In the genomic region with DNA sequence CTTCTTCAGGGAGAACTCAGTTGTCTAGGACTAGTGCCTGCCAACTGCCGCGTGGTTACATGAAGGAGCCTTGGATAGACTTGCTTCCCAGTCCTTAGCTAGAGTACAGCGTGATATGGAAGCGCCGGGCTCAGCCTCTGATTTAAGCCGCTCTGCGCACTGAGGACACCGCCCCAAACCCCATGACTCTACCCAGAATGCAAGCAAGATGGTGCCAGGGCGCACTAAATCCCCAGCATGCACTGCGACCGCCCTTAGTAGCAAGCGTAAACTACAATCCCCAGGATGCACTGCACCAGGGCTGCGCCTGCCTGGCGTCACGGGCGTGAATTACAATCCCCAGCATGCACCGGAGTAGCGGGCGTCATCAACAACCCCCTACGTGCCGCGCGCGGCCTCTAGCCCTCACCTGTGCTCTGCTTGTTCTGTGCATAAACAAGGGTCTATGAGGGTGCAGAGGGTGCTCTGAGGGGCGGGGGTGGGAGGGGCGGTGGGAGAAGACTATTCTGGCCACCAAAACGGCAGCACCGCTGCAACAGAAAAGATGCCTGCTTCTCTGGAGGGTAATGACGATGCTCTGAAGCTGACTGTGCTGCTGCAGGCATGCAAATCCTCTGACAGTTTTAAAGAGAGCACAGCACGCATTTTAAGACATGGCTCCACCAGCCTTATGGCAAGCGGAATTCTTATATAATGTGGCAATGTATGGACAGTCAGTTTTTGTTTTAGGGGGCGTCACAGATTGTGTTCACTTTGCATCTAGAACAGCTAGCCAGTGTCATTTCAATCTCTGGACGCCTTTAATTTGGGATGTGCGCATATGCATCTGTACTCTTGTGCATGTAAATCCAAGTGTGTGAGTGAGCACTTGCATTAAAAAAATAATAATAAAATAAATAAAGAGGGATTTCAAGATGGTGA, we compare ENCODE assay signal across 8 cellular contexts.
A peak's percentile ranks its signal among the peaks of the same experiment; 100 is the strongest.
DNase-seq lines count a peak whose midpoint lies in the region; ATAC-seq, FAIRE-seq and TF ChIP-seq lines count a peak whose summit lies in the region.

No MANE protein-coding gene starts in this region.

- H3K27me3 Mint-ChIP-seq in GM23338 (ENCODE audit: insufficient read depth, low read depth, poor library complexity): peaks cover 8% of the 10 kb centered on the region
- no peaks in the 10 kb centered on the region for H3K27me3 Mint-ChIP-seq in astrocyte (ENCODE audit: low read depth, unreplicated experiment)

- H4K20me1 ChIP-seq in GM23338 (replicated peaks; ENCODE audit: insufficient read depth) (no peaks in the 10 kb centered on the region), MM.1S (ENCODE audit: insufficient read depth, low read length) (no peaks in the 10 kb centered on the region), astrocyte (ENCODE audit: insufficient read depth, low read length) (no peaks in the 10 kb centered on the region)

- H3K4me1 ChIP-seq in GM23338 (ENCODE audit: insufficient read depth): peaks cover 4% of the 10 kb centered on the region; the same call in 1 of the 2 replicates
- no peaks in the 10 kb centered on the region for H3K4me1 ChIP-seq in MM.1S (ENCODE audit: low read length)
- no peaks in the 10 kb centered on the region for H3K4me1 ChIP-seq in astrocyte (ENCODE audit: insufficient read depth, low read length)
- no peaks in the 10 kb centered on the region for H3K4me1 ChIP-seq in uterus

- H3K36me3 Mint-ChIP-seq in GM23338 (ENCODE audit: low read depth) (peaks cover 7% of the 10 kb centered on the region; the same call in 2 of the 3 replicates), astrocyte (ENCODE audit: low read depth, unreplicated experiment) (no peaks in the 10 kb centered on the region)

- H3K4me3 Mint-ChIP-seq in GM23338: peak overlapping the region; percentile 78
- peak overlapping the region; percentile 82 for H3K4me3 Mint-ChIP-seq in astrocyte (ENCODE audit: unreplicated experiment)

- H3K9me2 ChIP-seq in GM23338 (ENCODE audit: insufficient read depth) (peaks cover 14% of the 10 kb centered on the region; the same call in 1 of the 2 replicates), MM.1S (replicated peaks; ENCODE audit: insufficient read depth, low read length) (no peaks in the 10 kb centered on the region)

- no peaks in the 10 kb centered on the region for H3K79me2 ChIP-seq in GM23338 (replicated peaks; ENCODE audit: insufficient read depth)
- H3K79me2 ChIP-seq in MM.1S (ENCODE audit: low read length): no peaks in the 10 kb centered on the region
- H3K79me2 ChIP-seq in astrocyte (ENCODE audit: insufficient read depth, low read length): no peaks in the 10 kb centered on the region

- H3K9me3 Mint-ChIP-seq in GM23338: peaks cover 7% of the 10 kb centered on the region; the same call in 2 of the 3 replicates
- peaks cover 3% of the 10 kb centered on the region for H3K9me3 Mint-ChIP-seq in astrocyte (ENCODE audit: unreplicated experiment)

- intact Hi-C loops in uterus (cut with DNase I; ENCODE audit: low total_unique reads): no loop called here

- H2AFZ ChIP-seq in GM23338 (peak overlapping the region; percentile 92), MM.1S (ENCODE audit: low read length) (peak overlapping the region; percentile 63), astrocyte (ENCODE audit: low read depth, low read length) (peak overlapping the region; percentile 87)

- TF ChIP-seq POLR2A in uterus (IDR thresholded peaks at IDR 0.05): no peak

- no peak for FAIRE-seq in astrocyte (lab: Jason Lieb, UNC)

- TF ChIP-seq CTCF in GM23338 (conservative IDR thresholded peaks at IDR 0.05; ENCODE audit: low read depth in 2 of 2) (no peak), MM.1S (IDR thresholded peaks at IDR 0.05; ENCODE audit: low read length) (no peak), astrocyte (IDR thresholded peaks at IDR 0.05; ENCODE audit: insufficient read depth, low read depth, low read length) (no peak), uterus (IDR thresholded peaks at IDR 0.05) (no peak)

- H3K27ac Mint-ChIP-seq in GM23338: peak overlapping the region; percentile 90
- H3K27ac Mint-ChIP-seq in astrocyte (ENCODE audit: unreplicated experiment): peak overlapping the region; percentile 94

- H3K27ac ChIP-seq in GM23338 (ENCODE audit: low read depth) (no peak overlapping the region), MM.1S (ENCODE audit: low read length) (no peak overlapping the region), astrocyte (ENCODE audit: low read depth, low read length) (no peak overlapping the region), uterus (peak overlapping the region; percentile 42 to 44)

- H3F3A ChIP-seq in GM23338 (replicated peaks; ENCODE audit: low read depth) (no peaks in the 10 kb centered on the region), MM.1S (ENCODE audit: insufficient read depth, low read length) (no peaks in the 10 kb centered on the region)

- H3K36me3 ChIP-seq in GM23338 (ENCODE audit: insufficient read depth): no peaks in the 10 kb centered on the region
- no peaks in the 10 kb centered on the region for H3K36me3 ChIP-seq in MM.1S (replicated peaks; ENCODE audit: insufficient read depth, low read length)
- no peaks in the 10 kb centered on the region for H3K36me3 ChIP-seq in astrocyte (ENCODE audit: insufficient read depth, low read length)
- H3K36me3 ChIP-seq in uterus: no peaks in the 10 kb centered on the region

- H3K4me3 ChIP-seq in GM23338: peak overlapping the region; percentile 57
- peak overlapping the region; percentile 42 for H3K4me3 ChIP-seq in MM.1S (ENCODE audit: low read length)
- H3K4me3 ChIP-seq in astrocyte (ENCODE audit: insufficient read depth, low read depth, low read length): peak overlapping the region; percentile 54
- peak overlapping the region; percentile 33 to 45 for H3K4me3 ChIP-seq in uterus

- DNase-seq in EH (ENCODE audit: low read depth) (peak; percentile 41), GM23338 (ENCODE audit: low spot score) (peak; percentile 97), MM.1S (peak; percentile 86), T-helper 22 cell (ENCODE audit: low read depth) (peak; percentile 60), astrocyte (ENCODE audit: low read depth) (peak; percentile 73), hippocampal formation (lab: John Stamatoyannopoulos, UW) (peak; percentile 92 to 95), renal cortical epithelial cell (ENCODE audit: low read depth) (peak; percentile 87), uterus (peak; percentile 74 to 81)

- H3K9me3 ChIP-seq in MM.1S (replicated peaks; ENCODE audit: insufficient read depth, low read length) (no peaks in the 10 kb centered on the region), astrocyte (ENCODE audit: insufficient read depth, low read depth, low read length) (no peaks in the 10 kb centered on the region), uterus (no peaks in the 10 kb centered on the region)

- peak overlapping the region; percentile 81 for H3K4me2 ChIP-seq in GM23338
- H3K4me2 ChIP-seq in MM.1S (ENCODE audit: low read depth, low read length): peak overlapping the region; percentile 54; the same call in 1 of the 2 replicates
- H3K4me2 ChIP-seq in astrocyte (ENCODE audit: low read length): peak overlapping the region; percentile 85

- H3K4me1 Mint-ChIP-seq in GM23338 (peaks cover 6% of the 10 kb centered on the region), astrocyte (ENCODE audit: low read depth, unreplicated experiment) (peaks cover 3% of the 10 kb centered on the region)

- ATAC-seq in GM23338: peak; percentile 99

- H3K9ac ChIP-seq in MM.1S (ENCODE audit: low read length) (no peak overlapping the region), astrocyte (ENCODE audit: low read length) (peak overlapping the region; percentile 57)

- H3K27me3 ChIP-seq in GM23338 (ENCODE audit: insufficient read depth): no peaks in the 10 kb centered on the region
- H3K27me3 ChIP-seq in MM.1S (replicated peaks; ENCODE audit: insufficient read depth, low read length): no peaks in the 10 kb centered on the region
- H3K27me3 ChIP-seq in astrocyte (ENCODE audit: insufficient read depth, low read length): no peaks in the 10 kb centered on the region
- no peaks in the 10 kb centered on the region for H3K27me3 ChIP-seq in uterus

TF ChIP-seq in GM23338, 12 proteins besides CTCF, POLR2A, EP300 and RAD21 (continues in another document):
- TF ChIP-seq EZH2phosphoT487 (IDR thresholded peaks at IDR 0.05; ENCODE audit: unreplicated experiment) (no peak), CREB1 (CRISPR knock-in tag; IDR thresholded peaks at IDR 0.05; ENCODE audit: low read depth) (peak; percentile 95), NANOG (IDR thresholded peaks at IDR 0.05; ENCODE audit: borderline replicate concordance) (no peak), EZH2 (IDR thresholded peaks at IDR 0.05; ENCODE audit: low read depth, unreplicated experiment) (no peak)
- TF ChIP-seq, protein P1, sequence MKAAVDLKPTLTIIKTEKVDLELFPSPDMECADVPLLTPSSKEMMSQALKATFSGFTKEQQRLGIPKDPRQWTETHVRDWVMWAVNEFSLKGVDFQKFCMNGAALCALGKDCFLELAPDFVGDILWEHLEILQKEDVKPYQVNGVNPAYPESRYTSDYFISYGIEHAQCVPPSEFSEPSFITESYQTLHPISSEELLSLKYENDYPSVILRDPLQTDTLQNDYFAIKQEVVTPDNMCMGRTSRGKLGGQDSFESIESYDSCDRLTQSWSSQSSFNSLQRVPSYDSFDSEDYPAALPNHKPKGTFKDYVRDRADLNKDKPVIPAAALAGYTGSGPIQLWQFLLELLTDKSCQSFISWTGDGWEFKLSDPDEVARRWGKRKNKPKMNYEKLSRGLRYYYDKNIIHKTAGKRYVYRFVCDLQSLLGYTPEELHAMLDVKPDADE (IDR thresholded peaks at IDR 0.05): peak; percentile 95
- TF ChIP-seq, protein P2, sequence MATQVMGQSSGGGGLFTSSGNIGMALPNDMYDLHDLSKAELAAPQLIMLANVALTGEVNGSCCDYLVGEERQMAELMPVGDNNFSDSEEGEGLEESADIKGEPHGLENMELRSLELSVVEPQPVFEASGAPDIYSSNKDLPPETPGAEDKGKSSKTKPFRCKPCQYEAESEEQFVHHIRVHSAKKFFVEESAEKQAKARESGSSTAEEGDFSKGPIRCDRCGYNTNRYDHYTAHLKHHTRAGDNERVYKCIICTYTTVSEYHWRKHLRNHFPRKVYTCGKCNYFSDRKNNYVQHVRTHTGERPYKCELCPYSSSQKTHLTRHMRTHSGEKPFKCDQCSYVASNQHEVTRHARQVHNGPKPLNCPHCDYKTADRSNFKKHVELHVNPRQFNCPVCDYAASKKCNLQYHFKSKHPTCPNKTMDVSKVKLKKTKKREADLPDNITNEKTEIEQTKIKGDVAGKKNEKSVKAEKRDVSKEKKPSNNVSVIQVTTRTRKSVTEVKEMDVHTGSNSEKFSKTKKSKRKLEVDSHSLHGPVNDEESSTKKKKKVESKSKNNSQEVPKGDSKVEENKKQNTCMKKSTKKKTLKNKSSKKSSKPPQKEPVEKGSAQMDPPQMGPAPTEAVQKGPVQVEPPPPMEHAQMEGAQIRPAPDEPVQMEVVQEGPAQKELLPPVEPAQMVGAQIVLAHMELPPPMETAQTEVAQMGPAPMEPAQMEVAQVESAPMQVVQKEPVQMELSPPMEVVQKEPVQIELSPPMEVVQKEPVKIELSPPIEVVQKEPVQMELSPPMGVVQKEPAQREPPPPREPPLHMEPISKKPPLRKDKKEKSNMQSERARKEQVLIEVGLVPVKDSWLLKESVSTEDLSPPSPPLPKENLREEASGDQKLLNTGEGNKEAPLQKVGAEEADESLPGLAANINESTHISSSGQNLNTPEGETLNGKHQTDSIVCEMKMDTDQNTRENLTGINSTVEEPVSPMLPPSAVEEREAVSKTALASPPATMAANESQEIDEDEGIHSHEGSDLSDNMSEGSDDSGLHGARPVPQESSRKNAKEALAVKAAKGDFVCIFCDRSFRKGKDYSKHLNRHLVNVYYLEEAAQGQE (IDR thresholded peaks at IDR 0.05; ENCODE audit: unreplicated experiment): no peak

Comparison
In these comparisons a context has a peak if more than half of its experiments do, and no peak if none do; other contexts are left out.
1. DNase-seq: peak in every context shown above with its lines; median percentile 97 in GM23338; 94 in hippocampal formation; 87 in renal cortical epithelial cell; 86 in MM.1S; 78 in uterus; 73 in astrocyte; 60 in T-helper 22 cell; 41 in EH.
2. H3K27ac ChIP-seq: peak in uterus (2 of 2); none in GM23338 (single experiment), MM.1S (single experiment) and astrocyte (single experiment).
3. Peak in every context shown above with its lines, with median percentiles within 50 percentile points of each other: H2AFZ ChIP-seq, H3K4me2 ChIP-seq and H3K4me3 ChIP-seq.